Comparison of ENCODE assay signal across 12 cellular contexts in genomic region chr1:229370601-229371021, GRCh38. TPM values are rescaled to one million over a fixed set of nuclear protein-coding genes. Genes with fewer than 3 reads are reported as not detected.
DNase-seq lines count a peak whose midpoint lies in the region; ATAC-seq and TF ChIP-seq lines count a peak whose summit lies in the region.
"Had no signal": no experiment of that assay in that cellular context is flagged by ENCODE, and none has a peak within 500 bp of the region (broad histone marks: within the 10 kb centered on the region; RNA-seq: fewer than 3 reads in every experiment).

No MANE protein-coding gene starts in this region.

- peaks cover 28% of the 10 kb centered on the region for H3K27me3 Mint-ChIP-seq in activated T-cell treated with anti-CD3 and anti-CD28 coated beads, Interleukin-2, amount 50 U/mL, for 72 hours (ENCODE audit: low read depth)

- peak overlapping the region; percentile 90 for H3K4me2 ChIP-seq in BLaER1

- no peak overlapping the region for H3K4me3 Mint-ChIP-seq in activated T-cell treated with anti-CD3 and anti-CD28 coated beads, Interleukin-2, amount 50 U/mL, for 72 hours

- no peak overlapping the region for H3K27ac Mint-ChIP-seq in activated T-cell treated with anti-CD3 and anti-CD28 coated beads, Interleukin-2, amount 50 U/mL, for 72 hours
- H3K27ac Mint-ChIP-seq: CD4-positive, alpha-beta memory T cell had no signal

- H3K36me3 Mint-ChIP-seq in activated T-cell treated with anti-CD3 and anti-CD28 coated beads, Interleukin-2, amount 50 U/mL, for 72 hours (ENCODE audit: insufficient read depth in 2 of 2): no peaks in the 10 kb centered on the region
- H3K36me3 Mint-ChIP-seq: CD4-positive, alpha-beta memory T cell had no signal

- H3K4me3 ChIP-seq in BLaER1 (peak overlapping the region; percentile 53), heart left ventricle (no peak overlapping the region), aorta (ENCODE audit: low read length in 2 of 2) (no peak overlapping the region), Peyer's patch (no peak overlapping the region)
- H3K4me3 ChIP-seq: esophagus muscularis mucosa, left lung had no signal

- no peak overlapping the region for H3K9ac ChIP-seq in BLaER1

- ATAC-seq in HG02759 (IDR thresholded peaks at IDR 0.05; ENCODE audit: unreplicated experiment) (peak; percentile 55), heart left ventricle (peak; percentile 97 to 98 (median 98)), aorta (ENCODE audit: low FRiP score) (no peak)
- ATAC-seq in activated T-cell treated with anti-CD3 and anti-CD28 coated beads, Interleukin-2, amount 50 U/mL, for 72 hours (replicated peaks in 1 of 2): no peak
- ATAC-seq: left lung had no signal

- TF ChIP-seq POLR2A in heart left ventricle (IDR thresholded peaks at IDR 0.05) (no peak), Peyer's patch (IDR thresholded peaks at IDR 0.05) (no peak)

- no peaks in the 10 kb centered on the region for H4K20me1 ChIP-seq in BLaER1

- H3K4me1 Mint-ChIP-seq in activated T-cell treated with anti-CD3 and anti-CD28 coated beads, Interleukin-2, amount 50 U/mL, for 72 hours (ENCODE audit: low read depth): no peaks in the 10 kb centered on the region
- H3K4me1 Mint-ChIP-seq: CD4-positive, alpha-beta memory T cell had no signal

- peak overlapping the region; percentile 10; the same call in 1 of the 2 replicates for H3K27ac ChIP-seq in BLaER1
- peak overlapping the region in 8 of 12 donors; percentile 19 to 73 (median 64) for H3K27ac ChIP-seq in heart left ventricle
- H3K27ac ChIP-seq in aorta (ENCODE audit: low read depth in 1 of 2, low read length in 2 of 2): no peak overlapping the region
- no peak overlapping the region for H3K27ac ChIP-seq in Peyer's patch
- H3K27ac ChIP-seq: esophagus muscularis mucosa, left lung had no signal

- 22 to 37% (median 31%) methylated on average over 7 of the region's 7 CpGs for WGBS in heart left ventricle, 4 donors
- WGBS in aorta, 2 donors: 8 to 10% methylated on average over 7 of the region's 7 CpGs

- TF ChIP-seq CTCF in heart left ventricle (IDR thresholded peaks at IDR 0.05) (peak in 9 of 12 donors; percentile 18 to 47 (median 33)), Peyer's patch (IDR thresholded peaks at IDR 0.05) (no peak)

- H3K4me1 ChIP-seq in BLaER1 (peaks cover 60% of the 10 kb centered on the region), heart left ventricle (peaks cover 0 to 7% (median 0%) of the 10 kb centered on the region in 12 donors), aorta (ENCODE audit: control insufficient read depth in 1 of 2, insufficient read depth in 2 of 2, low read length in 2 of 2) (no peaks in the 10 kb centered on the region), Peyer's patch (no peaks in the 10 kb centered on the region)
- H3K4me1 ChIP-seq: esophagus muscularis mucosa, left lung had no signal

- DNase-seq in NCI-H2227 treated with DMSO at 0.1 percent for 48 hours (lab: John Stamatoyannopoulos, UW): peak; percentile 44
- peak in 4 of 5 donors; percentile 81 to 91 (median 85) for DNase-seq in heart left ventricle
- no peak for DNase-seq in activated T-cell treated with anti-CD3 and anti-CD28 coated beads, Interleukin-2, amount 50 U/mL, for 72 hours
- no peak for DNase-seq in NOMO-1 treated with dmso at 0.1 percent for 144 hours (lab: John Stamatoyannopoulos, UW; ENCODE audit: unreplicated experiment)
- no peak for DNase-seq in aorta
- DNase-seq in Peyer's patch: no peak
- DNase-seq: CD4-positive, alpha-beta memory T cell; left lung; retina had no signal

- H3K9me3 Mint-ChIP-seq in activated T-cell treated with anti-CD3 and anti-CD28 coated beads, Interleukin-2, amount 50 U/mL, for 72 hours: no peaks in the 10 kb centered on the region

- H3K27me3 ChIP-seq in BLaER1: no peaks in the 10 kb centered on the region
- H3K27me3 ChIP-seq in heart left ventricle: no peaks in the 10 kb centered on the region
- no peaks in the 10 kb centered on the region for H3K27me3 ChIP-seq in aorta (ENCODE audit: control insufficient read depth in 1 of 2, insufficient read depth in 2 of 2, low read length in 1 of 2)
- H3K27me3 ChIP-seq in Peyer's patch: no peaks in the 10 kb centered on the region

- H3K9me3 ChIP-seq in BLaER1 (peaks cover 6% of the 10 kb centered on the region; the same call in 1 of the 2 replicates), heart left ventricle (no peaks in the 10 kb centered on the region), aorta (ENCODE audit: control insufficient read depth, low read length) (no peaks in the 10 kb centered on the region), Peyer's patch (no peaks in the 10 kb centered on the region)
- H3K9me3 ChIP-seq: esophagus muscularis mucosa, left lung had no signal

- intact Hi-C loops in heart left ventricle (cut with DNase I) (loop anchor here in 3 of 10 donors (2.0 to 5.0 kb wide), 5 partner anchors 37 to 112 kb away; partner anchors contain the start of gene ACTA1 (in 1 of the 3)), aorta (cut with DNase I) (no loop called here)

- H3K36me3 ChIP-seq in BLaER1: no peaks in the 10 kb centered on the region
- no peaks in the 10 kb centered on the region for H3K36me3 ChIP-seq in heart left ventricle
- no peaks in the 10 kb centered on the region for H3K36me3 ChIP-seq in aorta (ENCODE audit: control insufficient read depth in 1 of 2, insufficient read depth in 2 of 2, low read length in 1 of 2)
- H3K36me3 ChIP-seq in Peyer's patch: no peaks in the 10 kb centered on the region
- H3K36me3 ChIP-seq: esophagus muscularis mucosa, left lung had no signal

RNA-seq across cellular contexts. Expression of gene CCSAP, which starts 27.8 kb away (rescaled TPM):
- total RNA-seq in heart left ventricle: 1 to 10 TPM in 8 of 9 donors, under 1 TPM in 1; 0.94 to 6.2 (median 3.0) TPM
- polyA plus RNA-seq in heart left ventricle: 1 to 10 TPM; 1.1 to 1.4 TPM
- total RNA-seq in activated T-cell treated with anti-CD3 and anti-CD28 coated beads, Interleukin-2, amount 50 U/mL, for 72 hours: 1 to 10 TPM; 7.9 to 8.2 TPM
- 1 to 10 TPM; 3.5 to 6.6 TPM for total RNA-seq in aorta
- polyA plus RNA-seq in aorta: 1 to 10 TPM; 2.1 to 2.3 TPM
- total RNA-seq in Peyer's patch: 1 to 10 TPM; 1.8 to 5.8 (median 2.8) TPM

Comparison
In these comparisons a context has a peak if more than half of its experiments do, and no peak if none do; other contexts are left out.
1. H3K27ac ChIP-seq: peak in BLaER1 (single experiment) and heart left ventricle (8 of 12); none in aorta (0 of 2) and Peyer's patch (0 of 4).
2. ATAC-seq: peak in HG02759 (single experiment) and heart left ventricle (4 of 4); none in activated T-cell treated with anti-CD3 and anti-CD28 coated beads, Interleukin-2, amount 50 U/mL, for 72 hours (0 of 2) and aorta (single experiment).
3. DNase-seq: peak in NCI-H2227 treated with DMSO at 0.1 percent for 48 hours (single experiment) and heart left ventricle (4 of 5); none in activated T-cell treated with anti-CD3 and anti-CD28 coated beads, Interleukin-2, amount 50 U/mL, for 72 hours (0 of 2), NOMO-1 treated with dmso at 0.1 percent for 144 hours (single experiment), aorta (0 of 2) and Peyer's patch (0 of 3).
4. CTCF ChIP-seq: peak in heart left ventricle (9 of 12); none in Peyer's patch (0 of 6).